Comparison of ENCODE assay signal across 14 cellular contexts in the genomic region with DNA sequence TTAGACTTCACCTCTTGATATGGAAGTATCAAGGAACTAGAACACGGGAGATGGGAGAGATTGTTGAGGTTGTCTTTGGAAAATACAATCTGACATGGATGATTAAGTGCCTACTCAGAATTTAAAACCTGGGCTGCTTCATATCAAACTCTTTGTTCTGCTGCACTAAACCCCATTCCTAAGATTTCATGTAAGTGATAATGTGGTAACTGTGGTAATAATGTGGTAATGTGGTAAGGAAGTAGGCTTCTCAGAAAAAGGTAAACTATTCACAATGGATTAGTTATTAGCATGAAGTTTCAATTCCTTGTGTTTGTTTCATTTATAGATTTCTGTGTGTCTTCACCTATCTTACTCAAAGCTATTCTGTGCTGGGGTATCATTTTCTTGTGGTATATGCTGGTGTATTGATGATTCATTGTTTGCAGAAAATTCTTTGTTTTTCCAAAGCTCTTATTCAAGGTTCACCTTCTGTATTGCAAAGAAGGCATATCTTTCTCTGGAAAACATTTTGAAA.
A peak's percentile ranks its signal among the peaks of the same experiment; 100 is the strongest.
DNase-seq lines count a peak whose midpoint lies in the region; ATAC-seq and TF ChIP-seq lines count a peak whose summit lies in the region.
"Had no signal": no experiment of that assay in that cellular context is flagged by ENCODE, and none has a peak within 500 bp of the region (broad histone marks: within the 10 kb centered on the region; RNA-seq: fewer than 3 reads in every experiment).

No MANE protein-coding gene starts in this region.

- H3K27ac ChIP-seq in OCI-LY3 (ENCODE audit: low read length), result no peak overlapping the region
- no peak overlapping the region for H3K27ac ChIP-seq in right atrium auricular region

- H3K27me3 ChIP-seq in OCI-LY3 (ENCODE audit: low read depth, low read length) (peaks cover 51% of the 10 kb centered on the region), right atrium auricular region (no peaks in the 10 kb centered on the region)

- POLR2A ChIA-PET in HEK293T (lab: Yijun Ruan, JAX), result no interaction called here

- TF ChIP-seq CTCF in OCI-LY3 (IDR thresholded peaks at IDR 0.05; ENCODE audit: low read depth, low read length), result no peak
- TF ChIP-seq CTCF in right atrium auricular region (IDR thresholded peaks at IDR 0.05), result no peak

- peak; percentile 58 for ATAC-seq in GM18520 (IDR thresholded peaks at IDR 0.05; ENCODE audit: unreplicated experiment)
- ATAC-seq in GM21381 (IDR thresholded peaks at IDR 0.05; ENCODE audit: unreplicated experiment), result peak; percentile 69
- ATAC-seq in HG02938 (IDR thresholded peaks at IDR 0.05; ENCODE audit: unreplicated experiment), result peak; percentile 94
- ATAC-seq: esophagus mucosa had no signal

- H3K36me3 ChIP-seq in OCI-LY3 (replicated peaks; ENCODE audit: low read depth, low read length), result no peaks in the 10 kb centered on the region
- no peaks in the 10 kb centered on the region for H3K36me3 ChIP-seq in right atrium auricular region

- peak overlapping the region; percentile 20 for H3K4me2 ChIP-seq in OCI-LY3 (ENCODE audit: low read length)

- peaks cover 13% of the 10 kb centered on the region for H3K4me1 ChIP-seq in OCI-LY3 (ENCODE audit: low read length)
- H3K4me1 ChIP-seq in right atrium auricular region, result no peaks in the 10 kb centered on the region

- peaks cover 12% of the 10 kb centered on the region; the same call in 1 of the 2 replicates for H4K20me1 ChIP-seq in OCI-LY3 (ENCODE audit: insufficient read depth, low read length)

- no peak overlapping the region for H2AFZ ChIP-seq in OCI-LY3 (ENCODE audit: low read depth, low read length)

- H3K4me3 ChIP-seq in OCI-LY3 (ENCODE audit: low read length), result no peak overlapping the region
- H3K4me3 ChIP-seq in right atrium auricular region, result no peak overlapping the region

- CTCF ChIA-PET in HEK293T (lab: Yijun Ruan, JAX), result no interaction called here

- no peak overlapping the region for H3K9ac ChIP-seq in OCI-LY3 (ENCODE audit: low read length)

- no peaks in the 10 kb centered on the region for H3K9me3 ChIP-seq in OCI-LY3 (ENCODE audit: insufficient read depth, low read length)
- no peaks in the 10 kb centered on the region for H3K9me3 ChIP-seq in right atrium auricular region

- no peak for DNase-seq in right atrium auricular region (ENCODE audit: low spot score)
- no peak for DNase-seq in NCI-H1048 (lab: John Stamatoyannopoulos, UW)
- DNase-seq in HEK293T (ENCODE audit: extremely low spot score), result no peak
- no peak for DNase-seq in activated CD8-positive, alpha-beta memory T cell treated with anti-CD3 and anti-CD28 coated beads, Interleukin-2, amount 50 U/mL, for 48 hours
- DNase-seq: activated naive CD8-positive, alpha-beta T cell treated with anti-CD3 and anti-CD28 coated beads for 36 hours; dermis blood vessel endothelial cell; Kasumi-1; NCI-H1694; T1000 had no signal

- H3K79me2 ChIP-seq in OCI-LY3 (ENCODE audit: low read length), result no peaks in the 10 kb centered on the region

TF ChIP-seq in HEK293T, 16 proteins besides CTCF, POLR2A, EP300 and RAD21:
- TF ChIP-seq SP1 (IDR thresholded peaks at IDR 0.05) (no peak), HDGF (IDR thresholded peaks at IDR 0.05; ENCODE audit: borderline replicate concordance) (no peak), ELF4 (IDR thresholded peaks at IDR 0.05) (no peak), LEF1 (IDR thresholded peaks at IDR 0.05; ENCODE audit: borderline replicate concordance) (no peak), TARDBP (IDR thresholded peaks at IDR 0.05) (no peak), ARNT (IDR thresholded peaks at IDR 0.05) (no peak), CTBP1 (IDR thresholded peaks at IDR 0.05; ENCODE audit: borderline replicate concordance) (no peak), SUZ12 (IDR thresholded peaks at IDR 0.05) (no peak), BHLHE40 (IDR thresholded peaks at IDR 0.05; ENCODE audit: borderline replicate concordance) (no peak), FOXA1 (IDR thresholded peaks at IDR 0.05) (no peak), NFRKB (IDR thresholded peaks at IDR 0.05) (no peak), L3MBTL2 (conservative IDR thresholded peaks at IDR 0.05) (no peak)
TF ChIP-seq in HEK293T: peak in this region for 0.
